In genomic region chr3:171811913-171812321, GRCh38 we compare ENCODE assay signal across 15 cellular contexts. TPM values are rescaled to one million over a fixed set of nuclear protein-coding genes. Genes with fewer than 3 reads are reported as not detected.
DNase-seq lines count a peak whose midpoint lies in the region; ATAC-seq and TF ChIP-seq lines count a peak whose summit lies in the region.
"Had no signal": no experiment of that assay in that cellular context is flagged by ENCODE, and none has a peak within 500 bp of the region (broad histone marks: within the 10 kb centered on the region; RNA-seq: fewer than 3 reads in every experiment).

No MANE protein-coding gene starts in this region.

- H3K4me3 ChIP-seq in AG10803 (ENCODE audit: low read length) (no peak overlapping the region), PC-9 (peak overlapping the region; percentile 33; the same call in 1 of the 2 replicates), colonic mucosa (no peak overlapping the region)
- H3K4me3 ChIP-seq: lung had no signal

- intact Hi-C loops in PC-9 (cut with micrococcal nuclease; ENCODE audit: unreplicated experiment) (loop anchor here (1.0 to 5.0 kb wide), 5 partner anchors 40 to 655 kb away; no protein-coding TSS in a partner anchor), colonic mucosa (cut with DNase I) (no loop called here)

- H4K20me1 ChIP-seq in PC-9 (ENCODE audit: insufficient read depth): no peaks in the 10 kb centered on the region

- no TSS peak for BruUV-seq in PC-9 (replicated peaks; lab: Mats Ljungman, UMichigan)

- DNase-seq in AG10803 (ENCODE audit: low read depth) (peak; percentile 83), PC-9 (peak in 1 of 2 experiments; percentile 66), colonic mucosa (no peak), neural crest cell (ENCODE audit: low read depth, low spot score) (no peak), nephron progenitor cell (no peak), DMS114 treated with DMSO at 0.1 percent for 48 hours (lab: John Stamatoyannopoulos, UW; ENCODE audit: unreplicated experiment) (no peak), NCI-H1092 (lab: John Stamatoyannopoulos, UW) (no peak)
- DNase-seq: CD4-positive, alpha-beta T cell; NCI-H526; small intestine; stimulated activated CD8-positive, alpha-beta memory T cell treated with anti-CD3 and anti-CD28 coated beads, Interleukin-4, amount 100 ng/mL, for 48 hours had no signal

- H3K4me2 ChIP-seq in PC-9: peak overlapping the region; percentile 88

- H3K27me3 Mint-ChIP-seq in neural crest cell (ENCODE audit: low read depth) (peaks cover 36% of the 10 kb centered on the region), nephron progenitor cell (ENCODE audit: low read depth, poor library complexity) (peaks cover 48% of the 10 kb centered on the region)

- no peak overlapping the region for H2AFZ ChIP-seq in PC-9

- H3K27me3 ChIP-seq in PC-9 (ENCODE audit: insufficient read depth, low read depth): no peaks in the 10 kb centered on the region
- no peaks in the 10 kb centered on the region for H3K27me3 ChIP-seq in colonic mucosa

- H3K4me1 ChIP-seq in PC-9 (replicated peaks; ENCODE audit: insufficient read depth) (peaks cover 73% of the 10 kb centered on the region), colonic mucosa (peaks cover 4% of the 10 kb centered on the region)

- H3K36me3 Mint-ChIP-seq in neural crest cell (ENCODE audit: low read depth): peaks cover 2% of the 10 kb centered on the region
- H3K36me3 Mint-ChIP-seq in nephron progenitor cell (ENCODE audit: low read depth): peaks cover 3% of the 10 kb centered on the region

- no peak for ATAC-seq in GM19452 (IDR thresholded peaks at IDR 0.05; ENCODE audit: unreplicated experiment)

- H3K27ac Mint-ChIP-seq in neural crest cell (ENCODE audit: unreplicated experiment) (no peak overlapping the region), nephron progenitor cell (no peak overlapping the region)
- H3K27ac Mint-ChIP-seq: CD4-positive, alpha-beta T cell had no signal

- no peak overlapping the region for H3K9ac ChIP-seq in colonic mucosa (ENCODE audit: low read depth in 2 of 2, low read length in 2 of 2)

- H3K36me3 ChIP-seq in PC-9 (ENCODE audit: low read depth) (no peaks in the 10 kb centered on the region), colonic mucosa (no peaks in the 10 kb centered on the region)

- CTCF ChIA-PET in PC-9 (lab: Charles Lee): no interaction called here

- H3K9me2 ChIP-seq in PC-9 (ENCODE audit: insufficient read depth): 0 out of 2 replicates have a peak, but pooled peaks cover 5% of the 10 kb centered on the region

- peak overlapping the region; percentile 98 for H3K27ac ChIP-seq in PC-9
- peak overlapping the region; percentile 96 for H3K27ac ChIP-seq in colonic mucosa

- H3K9me3 ChIP-seq in PC-9 (ENCODE audit: insufficient read depth, low read depth) (peaks cover 4% of the 10 kb centered on the region; the same call in 1 of the 2 replicates), colonic mucosa (no peaks in the 10 kb centered on the region)

- peaks cover 74% of the 10 kb centered on the region for H3F3A ChIP-seq in PC-9 (ENCODE audit: insufficient read depth, low read depth)

- H3K9me3 Mint-ChIP-seq in neural crest cell: no peaks in the 10 kb centered on the region
- peaks cover 8% of the 10 kb centered on the region for H3K9me3 Mint-ChIP-seq in nephron progenitor cell
- H3K9me3 Mint-ChIP-seq: CD4-positive, alpha-beta T cell had no signal

- peaks cover 17% of the 10 kb centered on the region for H3K79me2 ChIP-seq in PC-9 (ENCODE audit: low read depth)

- POLR2A ChIA-PET in PC-9 (lab: Charles Lee; ENCODE audit: unreplicated experiment): interaction anchor here (0.6 to 1.1 kb wide), 6 partner anchors 39 to 533 kb away, joined by 3 to 7 read pairs (median 4); no protein-coding TSS in a partner anchor

- peak overlapping the region; percentile 81 for H3K4me3 Mint-ChIP-seq in neural crest cell
- H3K4me3 Mint-ChIP-seq in nephron progenitor cell: no peak overlapping the region
- H3K4me3 Mint-ChIP-seq: CD4-positive, alpha-beta T cell had no signal

- peaks cover 14% of the 10 kb centered on the region for H3K4me1 Mint-ChIP-seq in neural crest cell
- H3K4me1 Mint-ChIP-seq in nephron progenitor cell: peaks cover 11% of the 10 kb centered on the region

- TF ChIP-seq CTCF in AG10803 (conservative IDR thresholded peaks at IDR 0.05; ENCODE audit: low read length) (no peak), PC-9 (conservative IDR thresholded peaks at IDR 0.05) (no peak), colonic mucosa (IDR thresholded peaks at IDR 0.05) (no peak), neural crest cell (conservative IDR thresholded peaks at IDR 0.05) (no peak), nephron progenitor cell (IDR thresholded peaks at IDR 0.05) (no peak)

RNA-seq across cellular contexts. Expression of gene PLD1, which starts 1.6 kb away (rescaled TPM):
- 32.5 and 33.3 TPM in 2 replicates for total RNA-seq in PC-9 (2021)
- 10 to 100 TPM; 49.6 to 81.3 TPM for total RNA-seq in colonic mucosa
- 0.89 and 0.93 TPM in 2 replicates for total RNA-seq in neural crest cell

RNA-seq across cellular contexts. Expression of gene TMEM212, which starts 31.2 kb away (rescaled TPM):
- not detected in 2 replicates for total RNA-seq in PC-9 (2021)
- not detected for total RNA-seq in colonic mucosa
- total RNA-seq in neural crest cell: not detected in 2 replicates
- total RNA-seq: CD4-positive, alpha-beta T cell; epithelial cell of proximal tubule; T-helper 2 cell treated with Interferon-gamma antibody and Interleukin-4, amounts not matched to agents 100 ng/mL and 5 ng/mL, for 36 hours had no signal

Comparison
In these comparisons a context has a peak if more than half of its experiments do, and no peak if none do; other contexts are left out.
1. RNA of gene PLD1, which starts 1.6 kb away (total RNA-seq): 49.6 to 81.3 TPM in colonic mucosa and 32.5 to 33.3 TPM in PC-9; 0.89 to 0.93 TPM in neural crest cell; every median in the first group is over 10 times any median in the second.